23 cellular contexts compared by ENCODE assay signal in the genomic region with DNA sequence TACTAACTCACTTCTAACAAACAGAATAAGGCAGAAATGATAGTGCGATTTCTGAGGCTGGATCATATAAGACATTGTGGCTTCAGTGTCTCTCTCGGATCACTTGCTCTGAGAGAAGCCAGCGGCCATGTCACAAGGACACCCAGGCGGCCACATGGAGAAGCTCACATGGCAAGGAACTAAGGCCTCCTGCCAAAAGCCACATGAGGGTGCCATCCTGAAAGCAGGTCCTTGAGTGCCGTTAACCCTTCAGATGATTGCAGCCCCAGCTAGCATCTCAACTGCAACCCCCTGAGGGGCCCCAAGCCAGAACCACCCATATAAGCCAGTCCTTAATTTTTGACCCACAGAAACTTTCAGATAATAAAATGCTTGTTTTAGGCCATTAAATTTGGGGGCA. TPM values are rescaled to one million over a fixed set of nuclear protein-coding genes. Genes with fewer than 3 reads are reported as not detected.
A peak's percentile ranks its signal among the peaks of the same experiment; 100 is the strongest.
DNase-seq lines count a peak whose midpoint lies in the region; ATAC-seq and TF ChIP-seq lines count a peak whose summit lies in the region.
"Had no signal": no experiment of that assay in that cellular context is flagged by ENCODE, and none has a peak within 500 bp of the region (broad histone marks: within the 10 kb centered on the region; RNA-seq: fewer than 3 reads in every experiment).

No MANE protein-coding gene starts in this region.

- intact Hi-C loops in IMR-90 (cut with micrococcal nuclease): no loop called here
- intact Hi-C loops in esophagus muscularis mucosa (cut with DNase I): no loop called here
- intact Hi-C loops in CD4-positive, alpha-beta memory T cell (cut with micrococcal nuclease): no loop called here
- intact Hi-C loops in uterus (cut with DNase I; ENCODE audit: low total_unique reads): no loop called here

- H3K27me3 Mint-ChIP-seq in CD4-positive, alpha-beta memory T cell: no peaks in the 10 kb centered on the region
- H3K27me3 Mint-ChIP-seq: activated CD4-positive, alpha-beta memory T cell treated with anti-CD3 and anti-CD28 coated beads for 36 hours; activated naive CD8-positive, alpha-beta T cell; T-cell had no signal

- in situ Hi-C loops in IMR-90 (cut with MboI; ENCODE audit: low sequenced_read_pairs): no loop called here

- H4K5ac ChIP-seq in IMR-90 (ENCODE audit: low read depth, low read length): peak overlapping the region; percentile 16; the same call in 1 of the 2 replicates

- no peak overlapping the region for H3K9ac ChIP-seq in IMR-90 (ENCODE audit: low read depth, low read length)

- no peaks in the 10 kb centered on the region for H3K27me3 ChIP-seq in IMR-90 (ENCODE audit: control insufficient read depth, insufficient read depth, low read length)
- H3K27me3 ChIP-seq in esophagus muscularis mucosa: no peaks in the 10 kb centered on the region
- no peaks in the 10 kb centered on the region for H3K27me3 ChIP-seq in CD4-positive, alpha-beta memory T cell (ENCODE audit: insufficient read depth, low read length)
- no peaks in the 10 kb centered on the region for H3K27me3 ChIP-seq in uterus
- H3K27me3 ChIP-seq: ascending aorta, SJCRH30, upper lobe of left lung had no signal

- H3K4me1 ChIP-seq in IMR-90 (ENCODE audit: control insufficient read depth, insufficient read depth, low read length) (peaks cover 17% of the 10 kb centered on the region), esophagus muscularis mucosa (peaks cover 17 to 38% (median 30%) of the 10 kb centered on the region in 4 donors), uterus (peaks cover 0 to 4% of the 10 kb centered on the region in 2 donors)
- H3K4me1 ChIP-seq in CD4-positive, alpha-beta memory T cell (ENCODE audit: insufficient read depth, low read length): no peaks in the 10 kb centered on the region
- H3K4me1 ChIP-seq: SJCRH30 had no signal

- no peak overlapping the region for H3K4me2 ChIP-seq in IMR-90 (ENCODE audit: low read depth, low read length)

- no peak overlapping the region for H2BK120ac ChIP-seq in IMR-90 (ENCODE audit: low read depth, low read length)

- no peaks in the 10 kb centered on the region for H3K36me3 ChIP-seq in IMR-90 (ENCODE audit: control insufficient read depth, insufficient read depth, low read length)
- no peaks in the 10 kb centered on the region for H3K36me3 ChIP-seq in esophagus muscularis mucosa
- H3K36me3 ChIP-seq in CD4-positive, alpha-beta memory T cell (ENCODE audit: insufficient read depth, low read length): no peaks in the 10 kb centered on the region
- H3K36me3 ChIP-seq in uterus: no peaks in the 10 kb centered on the region
- H3K36me3 ChIP-seq: ascending aorta, SJCRH30, upper lobe of left lung had no signal

- no peaks in the 10 kb centered on the region for H3K9me3 Mint-ChIP-seq in CD4-positive, alpha-beta memory T cell
- H3K9me3 Mint-ChIP-seq: activated CD4-positive, alpha-beta memory T cell treated with anti-CD3 and anti-CD28 coated beads for 36 hours; T-cell had no signal

- TF ChIP-seq POLR2A in IMR-90 (IDR thresholded peaks at IDR 0.05; ENCODE audit: low read depth, low read length) (no peak), esophagus muscularis mucosa (IDR thresholded peaks at IDR 0.05; ENCODE audit: low read depth) (no peak), uterus (IDR thresholded peaks at IDR 0.05) (no peak)

- no peak for DNase-seq in IMR-90
- DNase-seq in esophagus muscularis mucosa (ENCODE audit: extremely low spot score): no peak
- DNase-seq in islet precursor cell: peak; percentile 39
- DNase-seq in KG1 (lab: John Stamatoyannopoulos, UW): no peak
- no peak for DNase-seq in CD4-positive, alpha-beta memory T cell
- DNase-seq in uterus: no peak
- DNase-seq: ACHN; activated CD4-positive, alpha-beta memory T cell treated with anti-CD3 and anti-CD28 coated beads for 36 hours; central memory CD4-positive, alpha-beta T cell; HCEC 1CT; MM.1S; NCI-H1417 treated with DMSO at 0.1 percent for 48 hours; NCI-H446; NCI-H82; PC-3; SJCRH30; T-cell; upper lobe of left lung had no signal

- H2AK9ac ChIP-seq in IMR-90 (replicated peaks; ENCODE audit: low read depth, low read length, poor library complexity): no peak overlapping the region

- no peaks in the 10 kb centered on the region for H3K36me3 Mint-ChIP-seq in CD4-positive, alpha-beta memory T cell
- H3K36me3 Mint-ChIP-seq: activated CD4-positive, alpha-beta memory T cell treated with anti-CD3 and anti-CD28 coated beads for 36 hours; activated naive CD8-positive, alpha-beta T cell; T-cell had no signal

- H2AK5ac ChIP-seq in IMR-90 (ENCODE audit: low read depth, low read length): peak overlapping the region; percentile 2; the same call in 1 of the 2 replicates

- H3K27ac ChIP-seq in IMR-90 (ENCODE audit: insufficient read depth, low read length) (no peak overlapping the region), esophagus muscularis mucosa (replicated peaks in 1 of 4) (peak overlapping the region in 3 of 4 donors; percentile 65 to 70 (median 69)), skin epidermis (peak overlapping the region in 17 of 21 experiments; percentile 13 to 97 (median 70)), uterus (peak overlapping the region in 1 of 2 donors; percentile 75)
- no peak overlapping the region for H3K27ac ChIP-seq in CD4-positive, alpha-beta memory T cell (ENCODE audit: low read depth, low read length)
- H3K27ac ChIP-seq: SJCRH30 had no signal

- H3K9me3 ChIP-seq in IMR-90 (ENCODE audit: control insufficient read depth, insufficient read depth, low read length) (no peaks in the 10 kb centered on the region), esophagus muscularis mucosa (no peaks in the 10 kb centered on the region), uterus (no peaks in the 10 kb centered on the region)
- H3K9me3 ChIP-seq in CD4-positive, alpha-beta memory T cell (ENCODE audit: control insufficient read depth in 1 of 2, low read length in 2 of 2): no peaks in the 10 kb centered on the region
- H3K9me3 ChIP-seq: ascending aorta, SJCRH30, upper lobe of left lung had no signal

- peaks cover 0 to 13% of the 10 kb centered on the region in 2 experiments; a peak in 1 of 4 replicates for H3K79me1 ChIP-seq in IMR-90 (ENCODE audit: low read depth in 1 of 2, low read length in 2 of 2)

- no peak overlapping the region for H2BK5ac ChIP-seq in IMR-90 (ENCODE audit: low read depth, low read length, poor library complexity, severe bottlenecking)

- no peak overlapping the region for H3K4me3 Mint-ChIP-seq in CD4-positive, alpha-beta memory T cell
- H3K4me3 Mint-ChIP-seq: activated CD4-positive, alpha-beta memory T cell treated with anti-CD3 and anti-CD28 coated beads for 36 hours; activated naive CD8-positive, alpha-beta T cell; T-cell had no signal

- H3K4ac ChIP-seq in IMR-90 (ENCODE audit: low read depth, low read length): no peak overlapping the region

- H4K8ac ChIP-seq in IMR-90 (ENCODE audit: low read depth in 2 of 2, low read length in 2 of 2): no peak overlapping the region

- no peak overlapping the region for H3K14ac ChIP-seq in IMR-90 (replicated peaks; ENCODE audit: low read depth, low read length)

- TF ChIP-seq CTCF in IMR-90 (conservative IDR thresholded peaks at IDR 0.05; ENCODE audit: low read depth, low read length): no peak
- no peak for TF ChIP-seq CTCF in esophagus muscularis mucosa (IDR thresholded peaks at IDR 0.05)
- TF ChIP-seq CTCF in uterus (IDR thresholded peaks at IDR 0.05): no peak

- H3K18ac ChIP-seq in IMR-90 (ENCODE audit: low read depth, low read length): no peak overlapping the region

- ATAC-seq in IMR-90 (ENCODE audit: low read depth): no peak
- no peak for ATAC-seq in GM19324 (IDR thresholded peaks at IDR 0.05; ENCODE audit: low FRiP score, unreplicated experiment)
- ATAC-seq: GM12878, T-cell had no signal

- dilution Hi-C loops in IMR-90 (cut with HindIII; ENCODE audit: low sequenced_read_pairs, unreplicated experiment): no loop called here

- no peak overlapping the region for H3K56ac ChIP-seq in IMR-90 (ENCODE audit: extremely low read depth, insufficient read depth, low read length)

- CTCF ChIA-PET in IMR-90 (lab: Yijun Ruan, JAX): no interaction called here
- CTCF ChIA-PET in CD4-positive, alpha-beta memory T cell (lab: Charles Lee; ENCODE audit: partially characterized antibody): interaction anchor here (10.5 kb wide), 1 partner anchor 15 kb away, joined by 115 read pairs; no protein-coding TSS in a partner anchor

- H2AFZ ChIP-seq in IMR-90 (replicated peaks; ENCODE audit: low read length, poor library complexity): no peak overlapping the region

- H3K9me1 ChIP-seq in IMR-90 (ENCODE audit: insufficient read depth, low read length): peaks cover 22% of the 10 kb centered on the region

- peak overlapping the region; percentile 39; the same call in 1 of the 2 replicates for H4K91ac ChIP-seq in IMR-90 (ENCODE audit: insufficient read depth, low read depth, low read length)

- H3K4me3 ChIP-seq in IMR-90 (ENCODE audit: insufficient read depth, low read depth, low read length) (no peak overlapping the region), esophagus muscularis mucosa (no peak overlapping the region), skin epidermis (no peak overlapping the region), uterus (no peak overlapping the region)
- H3K4me3 ChIP-seq in CD4-positive, alpha-beta memory T cell (ENCODE audit: low read length in 2 of 2): no peak overlapping the region
- H3K4me3 ChIP-seq: ascending aorta, GM12878, SJCRH30, upper lobe of left lung had no signal

- POLR2A ChIA-PET in IMR-90 (lab: Charles Lee; ENCODE audit: unreplicated experiment): no interaction called here
- POLR2A ChIA-PET in CD4-positive, alpha-beta memory T cell (lab: Charles Lee; ENCODE audit: partially characterized antibody): interaction anchor here (1.0 kb wide), 1 partner anchor 13 kb away, joined by 3 read pairs; no protein-coding TSS in a partner anchor

- peak overlapping the region in 1 of 7 donors; percentile 47 for H3K27ac Mint-ChIP-seq in CD4-positive, alpha-beta memory T cell
- H3K27ac Mint-ChIP-seq: activated CD4-positive, alpha-beta memory T cell treated with anti-CD3 and anti-CD28 coated beads for 36 hours; activated naive CD8-positive, alpha-beta T cell; T-cell had no signal

- no peaks in the 10 kb centered on the region for H4K20me1 ChIP-seq in IMR-90 (ENCODE audit: insufficient read depth, low read length)

- no peaks in the 10 kb centered on the region for H3K4me1 Mint-ChIP-seq in CD4-positive, alpha-beta memory T cell

- WGBS in IMR-90 (ENCODE audit: extremely low coverage in 2 of 2, insufficient read length in 1 of 2), 2 experiments: 100% methylated on average over 1 of the region's 5 CpGs; no CpG with 5 or more reads in 1 of the 2 experiments
- 94% methylated on average over 4 of the region's 5 CpGs for WGBS in esophagus muscularis mucosa

- no TSS peak for BruUV-seq in IMR-90 (replicated peaks; lab: Mats Ljungman, UMichigan)

- no peak for TF ChIP-seq EP300 in esophagus muscularis mucosa (IDR thresholded peaks at IDR 0.05)

- H3K23ac ChIP-seq in IMR-90 (ENCODE audit: low read depth, low read length): no peak overlapping the region

- H2BK15ac ChIP-seq in IMR-90 (ENCODE audit: low read depth, low read length): no peak overlapping the region

- H2BK20ac ChIP-seq in IMR-90 (ENCODE audit: low read depth, low read length): no peak overlapping the region

- no peak for TF ChIP-seq RAD21 in IMR-90 (IDR thresholded peaks at IDR 0.05; ENCODE audit: low read length)

RNA-seq across cellular contexts. Expression of a gene that starts 6.9 kb away (rescaled TPM):
- 122 and 169 TPM in 2 replicates for total RNA-seq in IMR-90 (2012; rRNA removed)
- polyA plus RNA-seq in IMR-90 (2012; rRNA removed): 123 and 139 TPM in 2 replicates
- polyA plus RNA-seq in IMR-90 (2012; cell fraction: cytosol; rRNA removed): 52.8 and 54.1 TPM in 2 replicates
- polyA plus RNA-seq in IMR-90 (2012; cell fraction: nucleus; rRNA removed; ENCODE audit: low replicate concordance): 31.2 and 88.4 TPM in 2 replicates
- 100 to 1,000 TPM; 194 to 260 (median 234) TPM for total RNA-seq in esophagus muscularis mucosa
- total RNA-seq in CD4-positive, alpha-beta memory T cell: 10 to 100 TPM; 76.9 to 79.0 TPM
- 100 to 1,000 TPM; 149 to 192 TPM for polyA plus RNA-seq in CD4-positive, alpha-beta memory T cell
- total RNA-seq in uterus: 100 to 1,000 TPM in 1 of 4 donors, 10 to 100 TPM in 3; 57.6 to 119 (median 76.5) TPM

RNA-seq across cellular contexts. Expression of a gene that starts 32.0 kb away (rescaled TPM):
- total RNA-seq in IMR-90 (2012; rRNA removed): 1.4 and 1.6 TPM in 2 replicates
- polyA plus RNA-seq in IMR-90 (2012; rRNA removed): 6.4 and 9.5 TPM in 2 replicates
- polyA plus RNA-seq in IMR-90 (2012; cell fraction: cytosol; rRNA removed): 10.7 and 12.1 TPM in 2 replicates
- 22.0 and 64.6 TPM in 2 replicates for polyA plus RNA-seq in IMR-90 (2012; cell fraction: nucleus; rRNA removed; ENCODE audit: low replicate concordance)
- 10 to 100 TPM; 23.7 to 44.5 (median 28.1) TPM for total RNA-seq in esophagus muscularis mucosa
- 10 to 100 TPM; 12.7 to 15.4 TPM for total RNA-seq in CD4-positive, alpha-beta memory T cell
- polyA plus RNA-seq in CD4-positive, alpha-beta memory T cell: 10 to 100 TPM; 22.3 TPM
- total RNA-seq in uterus: 10 to 100 TPM in 3 of 4 donors, 1 to 10 TPM in 1; 3.2 to 59.7 (median 22.9) TPM

Comparison
In these comparisons a context has a peak if more than half of its experiments do, and no peak if none do; other contexts are left out.
1. H3K27ac ChIP-seq: peak in esophagus muscularis mucosa (3 of 4) and skin epidermis (17 of 21); none in IMR-90 (single experiment) and CD4-positive, alpha-beta memory T cell (single experiment).